13 cellular contexts compared by ENCODE assay signal in genomic region chr20:60695223-60695622, GRCh38.
DNase-seq lines count a peak whose midpoint lies in the region; ATAC-seq, FAIRE-seq and TF ChIP-seq lines count a peak whose summit lies in the region.
"Had no signal": no experiment of that assay in that cellular context is flagged by ENCODE, and none has a peak within 500 bp of the region (broad histone marks: within the 10 kb centered on the region; RNA-seq: fewer than 3 reads in every experiment).

No MANE protein-coding gene starts in this region.

- peaks cover 6% of the 10 kb centered on the region for H3K4me1 ChIP-seq in keratinocyte (ENCODE audit: control insufficient read depth, extremely low read depth, insufficient read depth, low read length)
- H3K4me1 ChIP-seq: right lobe of liver, SJSA1 had no signal

- no peak for DNase-seq in natural killer cell treated with Interleukin-12 subunit alpha and Interleukin-12 subunit beta and Interleukin-15 and Interleukin-18, amount 100 ng/mL, for 72 hours (ENCODE audit: low spot score)
- no peak for DNase-seq in natural killer cell
- peak; percentile 17 for DNase-seq in activated CD4-positive, alpha-beta memory T cell treated with anti-CD3 and anti-CD28 coated beads, Interleukin-2, amount 10 ng/mL, durations not matched to agents 7 days and 5 days
- peak; percentile 4 for DNase-seq in keratinocyte (ENCODE audit: low read depth, low spot score)
- no peak for DNase-seq in NCI-H1092 (lab: John Stamatoyannopoulos, UW)
- DNase-seq in CD1c-positive myeloid dendritic cell (ENCODE audit: extremely low spot score): no peak
- no peak for DNase-seq in NCI-H1417 treated with DMSO at 0.1 percent for 48 hours (lab: John Stamatoyannopoulos, UW)
- DNase-seq: activated CD8-positive, alpha-beta memory T cell treated with anti-CD3 and anti-CD28 coated beads, Interleukin-2, amount 50 U/mL, for 4 hours; left colon; NCI-H2029; right lobe of liver had no signal

- no peak overlapping the region for H3K4me3 ChIP-seq in keratinocyte (ENCODE audit: control insufficient read depth in 2 of 3, extremely low read depth in 1 of 3, insufficient read depth in 2 of 3, low read depth in 1 of 3, low read length in 3 of 3)
- H3K4me3 ChIP-seq: right lobe of liver, SJSA1 had no signal

- H3K27me3 ChIP-seq in keratinocyte (ENCODE audit: control insufficient read depth, extremely low read depth, insufficient read depth, low read length): no peaks in the 10 kb centered on the region
- H3K27me3 ChIP-seq: right lobe of liver, SJSA1 had no signal

- no peak for TF ChIP-seq CTCF in natural killer cell (IDR thresholded peaks at IDR 0.05)
- no peak for TF ChIP-seq CTCF in keratinocyte (optimal IDR thresholded peaks at IDR 0.05 in 1 of 3, IDR thresholded peaks at IDR 0.05 in 1 of 3, conservative IDR thresholded peaks at IDR 0.05 in 1 of 3; ENCODE audit: extremely low read depth in 1 of 3, insufficient read depth in 2 of 3, low read length in 3 of 3)

- H3K9me1 ChIP-seq in keratinocyte (ENCODE audit: control insufficient read depth, extremely low read depth, insufficient read depth, low read length): no peaks in the 10 kb centered on the region

- H3K79me2 ChIP-seq in keratinocyte (ENCODE audit: control insufficient read depth, insufficient read depth, low read length): no peaks in the 10 kb centered on the region

- H3K27ac Mint-ChIP-seq in natural killer cell treated with Interleukin-12 subunit alpha and Interleukin-12 subunit beta and Interleukin-15 and Interleukin-18, amount 100 ng/mL, for 72 hours: no peak overlapping the region
- no peak overlapping the region for H3K27ac Mint-ChIP-seq in natural killer cell
- no peak overlapping the region for H3K27ac Mint-ChIP-seq in activated CD4-positive, alpha-beta memory T cell treated with anti-CD3 and anti-CD28 coated beads, Interleukin-2, amount 10 ng/mL, durations not matched to agents 7 days and 5 days

- peak; percentile 52 to 81 for ATAC-seq in natural killer cell treated with Interleukin-12 subunit alpha and Interleukin-12 subunit beta and Interleukin-15 and Interleukin-18, amount 100 ng/mL, for 72 hours
- ATAC-seq in natural killer cell (no peak), GM21717 (IDR thresholded peaks at IDR 0.05; ENCODE audit: unreplicated experiment) (no peak)
- ATAC-seq: left colon had no signal

- no peaks in the 10 kb centered on the region for H3K9me3 ChIP-seq in keratinocyte (ENCODE audit: control insufficient read depth, low read depth, low read length)
- H3K9me3 ChIP-seq: right lobe of liver, SJSA1 had no signal

- FAIRE-seq in keratinocyte (lab: Jason Lieb, UNC): no peak

- H2AFZ ChIP-seq in keratinocyte (ENCODE audit: control insufficient read depth, low read length): no peak overlapping the region

- POLR2A ChIA-PET in activated CD4-positive, alpha-beta memory T cell treated with anti-CD3 and anti-CD28 coated beads, Interleukin-2, amount 10 ng/mL, durations not matched to agents 7 days and 5 days (lab: Charles Lee): no interaction called here

- H3K36me3 Mint-ChIP-seq in natural killer cell treated with Interleukin-12 subunit alpha and Interleukin-12 subunit beta and Interleukin-15 and Interleukin-18, amount 100 ng/mL, for 72 hours: no peaks in the 10 kb centered on the region
- H3K36me3 Mint-ChIP-seq in natural killer cell: no peaks in the 10 kb centered on the region
- no peaks in the 10 kb centered on the region for H3K36me3 Mint-ChIP-seq in activated CD4-positive, alpha-beta memory T cell treated with anti-CD3 and anti-CD28 coated beads, Interleukin-2, amount 10 ng/mL, durations not matched to agents 7 days and 5 days (ENCODE audit: low read depth)

- no peaks in the 10 kb centered on the region for H4K20me1 ChIP-seq in keratinocyte (ENCODE audit: control insufficient read depth, extremely low read depth, insufficient read depth, low read length)

- dilution Hi-C loops in keratinocyte (cut with MboI; ENCODE audit: extremely low pct_ligation_motif_present, low sequenced_read_pairs): no loop called here

- intact Hi-C loops in natural killer cell (cut with micrococcal nuclease): no loop called here

- H3K9me3 Mint-ChIP-seq in natural killer cell treated with Interleukin-12 subunit alpha and Interleukin-12 subunit beta and Interleukin-15 and Interleukin-18, amount 100 ng/mL, for 72 hours: no peaks in the 10 kb centered on the region
- no peaks in the 10 kb centered on the region for H3K9me3 Mint-ChIP-seq in natural killer cell
- H3K9me3 Mint-ChIP-seq in activated CD4-positive, alpha-beta memory T cell treated with anti-CD3 and anti-CD28 coated beads, Interleukin-2, amount 10 ng/mL, durations not matched to agents 7 days and 5 days: peaks cover 3% of the 10 kb centered on the region

- CTCF ChIA-PET in activated CD4-positive, alpha-beta memory T cell treated with anti-CD3 and anti-CD28 coated beads, Interleukin-2, amount 10 ng/mL, durations not matched to agents 7 days and 5 days (lab: Charles Lee): no interaction called here

- H3K27ac ChIP-seq in keratinocyte (ENCODE audit: control insufficient read depth, insufficient read depth, low read length): no peak overlapping the region
- H3K27ac ChIP-seq: right lobe of liver, SJSA1 had no signal

- H3K9ac ChIP-seq in keratinocyte (ENCODE audit: control insufficient read depth, extremely low read depth, insufficient read depth, low read length): no peak overlapping the region

- no peaks in the 10 kb centered on the region for H3K36me3 ChIP-seq in keratinocyte (ENCODE audit: control insufficient read depth in 2 of 2, extremely low read depth in 1 of 2, insufficient read depth in 2 of 2, low read length in 2 of 2)
- H3K36me3 ChIP-seq: right lobe of liver, SJSA1 had no signal

- H3K4me2 ChIP-seq in keratinocyte (ENCODE audit: control insufficient read depth, extremely low read depth, insufficient read depth, low read depth, low read length): no peak overlapping the region

- H3K4me1 Mint-ChIP-seq in natural killer cell treated with Interleukin-12 subunit alpha and Interleukin-12 subunit beta and Interleukin-15 and Interleukin-18, amount 100 ng/mL, for 72 hours (ENCODE audit: low read depth in 2 of 2): peaks cover 0 to 3% of the 10 kb centered on the region in 2 donors
- no peaks in the 10 kb centered on the region for H3K4me1 Mint-ChIP-seq in natural killer cell
- H3K4me1 Mint-ChIP-seq in activated CD4-positive, alpha-beta memory T cell treated with anti-CD3 and anti-CD28 coated beads, Interleukin-2, amount 10 ng/mL, durations not matched to agents 7 days and 5 days: no peaks in the 10 kb centered on the region

- H3K4me3 Mint-ChIP-seq in natural killer cell treated with Interleukin-12 subunit alpha and Interleukin-12 subunit beta and Interleukin-15 and Interleukin-18, amount 100 ng/mL, for 72 hours: no peak overlapping the region
- H3K4me3 Mint-ChIP-seq in natural killer cell: no peak overlapping the region
- no peak overlapping the region for H3K4me3 Mint-ChIP-seq in activated CD4-positive, alpha-beta memory T cell treated with anti-CD3 and anti-CD28 coated beads, Interleukin-2, amount 10 ng/mL, durations not matched to agents 7 days and 5 days

- H3K27me3 Mint-ChIP-seq in natural killer cell treated with Interleukin-12 subunit alpha and Interleukin-12 subunit beta and Interleukin-15 and Interleukin-18, amount 100 ng/mL, for 72 hours: peaks cover 23 to 29% of the 10 kb centered on the region in 2 donors
- peaks cover 16 to 34% of the 10 kb centered on the region in 2 donors for H3K27me3 Mint-ChIP-seq in natural killer cell (ENCODE audit: low read depth in 2 of 2)
- H3K27me3 Mint-ChIP-seq in activated CD4-positive, alpha-beta memory T cell treated with anti-CD3 and anti-CD28 coated beads, Interleukin-2, amount 10 ng/mL, durations not matched to agents 7 days and 5 days: no peaks in the 10 kb centered on the region

Comparison
In these comparisons a context has a peak if more than half of its experiments do, and no peak if none do; other contexts are left out.
1. ATAC-seq: peak in natural killer cell treated with Interleukin-12 subunit alpha and Interleukin-12 subunit beta and Interleukin-15 and Interleukin-18, amount 100 ng/mL, for 72 hours (2 of 2); none in natural killer cell (0 of 3) and GM21717 (single experiment).
2. DNase-seq: peak in activated CD4-positive, alpha-beta memory T cell treated with anti-CD3 and anti-CD28 coated beads, Interleukin-2, amount 10 ng/mL, durations not matched to agents 7 days and 5 days (single experiment) and keratinocyte (single experiment); none in natural killer cell treated with Interleukin-12 subunit alpha and Interleukin-12 subunit beta and Interleukin-15 and Interleukin-18, amount 100 ng/mL, for 72 hours (single experiment), natural killer cell (single experiment), NCI-H1092 (single experiment), CD1c-positive myeloid dendritic cell (single experiment) and NCI-H1417 treated with DMSO at 0.1 percent for 48 hours (single experiment).